17 cellular contexts compared by ENCODE assay signal in genomic region chr3:50474717-50475116, GRCh38. TPM values are rescaled to one million over a fixed set of nuclear protein-coding genes. Genes with fewer than 3 reads are reported as not detected.
DNase-seq lines count a peak whose midpoint lies in the region; ATAC-seq and TF ChIP-seq lines count a peak whose summit lies in the region.
"Had no signal": no experiment of that assay in that cellular context is flagged by ENCODE, and none has a peak within 500 bp of the region (broad histone marks: within the 10 kb centered on the region; RNA-seq: fewer than 3 reads in every experiment).

No MANE protein-coding gene starts in this region.

- no peak overlapping the region for H3K27ac Mint-ChIP-seq in activated CD4-positive, alpha-beta T cell treated with anti-CD3 and anti-CD28 coated beads for 36 hours
- H3K27ac Mint-ChIP-seq: activated CD8-positive, alpha-beta T cell treated with anti-CD3 and anti-CD28 coated beads for 36 hours; B cell had no signal

- peaks cover 5% of the 10 kb centered on the region for H3K4me1 Mint-ChIP-seq in activated CD4-positive, alpha-beta T cell treated with anti-CD3 and anti-CD28 coated beads for 36 hours
- H3K4me1 Mint-ChIP-seq: B cell had no signal

- H3K27ac ChIP-seq in WERI-Rb-1, result no peak overlapping the region
- H3K27ac ChIP-seq: KMS-11 had no signal

- H3K9me3 Mint-ChIP-seq in activated CD4-positive, alpha-beta T cell treated with anti-CD3 and anti-CD28 coated beads for 36 hours (ENCODE audit: low read depth), result no peaks in the 10 kb centered on the region
- H3K9me3 Mint-ChIP-seq: activated CD8-positive, alpha-beta T cell treated with anti-CD3 and anti-CD28 coated beads for 36 hours had no signal

- POLR2A ChIA-PET in activated CD4-positive, alpha-beta T cell treated with anti-CD3 and anti-CD28 coated beads for 36 hours (lab: Charles Lee), result no interaction called here

- no peaks in the 10 kb centered on the region for H3K27me3 Mint-ChIP-seq in activated CD4-positive, alpha-beta T cell treated with anti-CD3 and anti-CD28 coated beads for 36 hours
- H3K27me3 Mint-ChIP-seq: activated CD8-positive, alpha-beta T cell treated with anti-CD3 and anti-CD28 coated beads for 36 hours had no signal

- no peaks in the 10 kb centered on the region for H3K27me3 ChIP-seq in MG63
- H3K27me3 ChIP-seq in WERI-Rb-1 (ENCODE audit: insufficient read depth, low read depth, severe bottlenecking), result no peaks in the 10 kb centered on the region

- DNase-seq in AG20443 (ENCODE audit: low spot score) (peak; percentile 74), MG63 (peak; percentile 60), fibroblast of peridontal ligament (ENCODE audit: extremely low read depth) (peak; percentile 7), non-pigmented ciliary epithelial cell (ENCODE audit: low read depth) (peak; percentile 4), NCI-H2107 (lab: John Stamatoyannopoulos, UW) (no peak), D341Med (ENCODE audit: low spot score) (no peak), WERI-Rb-1 (no peak)
- DNase-seq in activated CD4-positive, alpha-beta T cell treated with anti-CD3 and anti-CD28 coated beads for 36 hours, result no peak
- DNase-seq: activated CD8-positive, alpha-beta T cell treated with anti-CD3 and anti-CD28 coated beads for 36 hours; NCI-H1694 treated with DMSO at 0.1 percent for 48 hours; NCI-H748 treated with DMSO at 0.1 percent for 48 hours; nucleus accumbens; SHP77 treated with DMSO at 0.1 percent for 48 hours; T1000 had no signal

- no peak for TF ChIP-seq CTCF in WERI-Rb-1 (IDR thresholded peaks at IDR 0.05; ENCODE audit: low read depth, low read length)

- ATAC-seq in activated CD4-positive, alpha-beta T cell treated with anti-CD3 and anti-CD28 coated beads for 36 hours, result no peak
- ATAC-seq: activated CD8-positive, alpha-beta T cell treated with anti-CD3 and anti-CD28 coated beads for 36 hours had no signal

- no peaks in the 10 kb centered on the region for H3K9me3 ChIP-seq in MG63
- H3K9me3 ChIP-seq in WERI-Rb-1 (ENCODE audit: severe bottlenecking), result no peaks in the 10 kb centered on the region

- CTCF ChIA-PET in activated CD4-positive, alpha-beta T cell treated with anti-CD3 and anti-CD28 coated beads for 36 hours (lab: Charles Lee), result interaction anchor here (0.6 to 1.1 kb wide), 2 partner anchors 69 to 1692 kb away, joined by 3 read pairs; no protein-coding TSS in a partner anchor

- no peak overlapping the region for H3K4me3 Mint-ChIP-seq in activated CD4-positive, alpha-beta T cell treated with anti-CD3 and anti-CD28 coated beads for 36 hours
- H3K4me3 Mint-ChIP-seq: activated CD8-positive, alpha-beta T cell treated with anti-CD3 and anti-CD28 coated beads for 36 hours; B cell; brain had no signal

- intact Hi-C loops in activated CD4-positive, alpha-beta T cell treated with anti-CD3 and anti-CD28 coated beads for 36 hours (cut with DNase I, micrococcal nuclease), result no loop called here

- H3K4me3 ChIP-seq in MG63 (no peak overlapping the region), WERI-Rb-1 (ENCODE audit: low read depth, low read length) (no peak overlapping the region)

- no peaks in the 10 kb centered on the region for H3K36me3 ChIP-seq in MG63
- H3K36me3 ChIP-seq in WERI-Rb-1, result no peaks in the 10 kb centered on the region; the same call in 1 of the 2 replicates

- no peaks in the 10 kb centered on the region for H3K36me3 Mint-ChIP-seq in activated CD4-positive, alpha-beta T cell treated with anti-CD3 and anti-CD28 coated beads for 36 hours (ENCODE audit: low read depth)

RNA-seq across cellular contexts. Expression of gene CACNA2D2, which starts 28.7 kb away (rescaled TPM):
- not detected in 2 replicates for total RNA-seq in MG63 (2014; rRNA removed; shearing (Covaris generic); ENCODE audit: low replicate concordance)
- total RNA-seq in activated CD4-positive, alpha-beta T cell treated with anti-CD3 and anti-CD28 coated beads for 36 hours, result 1 to 10 TPM; 1.1 to 1.5 TPM

Comparison
In these comparisons a context has a peak if more than half of its experiments do, and no peak if none do; other contexts are left out.
1. DNase-seq: peak in AG20443 (single experiment), MG63 (single experiment), fibroblast of peridontal ligament (single experiment) and non-pigmented ciliary epithelial cell (single experiment); none in NCI-H2107 (single experiment), D341Med (single experiment), activated CD4-positive, alpha-beta T cell treated with anti-CD3 and anti-CD28 coated beads for 36 hours (single experiment) and WERI-Rb-1 (single experiment).